In the genomic region with DNA sequence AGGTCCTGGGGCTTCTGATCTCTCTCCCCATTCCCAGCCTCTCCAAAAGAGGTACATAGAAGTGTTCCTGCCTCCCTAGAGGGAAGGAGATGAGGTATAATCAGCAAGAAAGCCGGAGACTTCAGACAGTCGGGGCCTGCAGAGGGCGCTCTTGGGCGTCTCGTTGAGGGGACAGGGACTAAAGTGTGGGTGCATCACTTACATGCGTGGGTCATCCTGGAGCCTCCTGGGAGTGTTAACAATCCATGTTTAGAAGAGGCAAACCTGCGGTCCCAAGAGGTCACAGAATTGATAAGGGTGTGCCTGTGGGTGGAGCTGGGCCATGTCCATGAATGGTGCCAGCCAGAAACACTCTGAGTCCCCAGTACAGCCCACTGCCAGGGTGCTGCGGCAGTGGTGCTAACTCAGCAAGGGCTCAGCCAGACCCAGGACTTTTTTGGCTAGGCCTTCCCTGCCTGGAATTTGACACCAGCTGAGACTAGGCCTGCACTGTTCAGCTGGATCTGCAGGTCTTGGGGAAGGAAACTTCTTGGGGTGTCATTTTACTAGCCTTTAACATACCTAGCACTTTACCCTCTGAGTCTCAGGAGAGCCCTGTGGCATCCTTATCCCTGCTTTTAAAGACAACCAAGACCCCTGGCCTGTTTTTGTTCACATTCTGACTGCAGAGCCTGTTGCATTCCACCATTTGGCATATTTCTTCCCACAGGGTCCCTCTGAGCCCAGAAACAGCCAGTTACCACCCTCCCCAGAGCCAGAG, we compare ENCODE assay signal across 8 cellular contexts. TPM values are rescaled to one million over a fixed set of nuclear protein-coding genes. Genes with fewer than 3 reads are reported as not detected.
DNase-seq lines count a peak whose midpoint lies in the region; ATAC-seq and TF ChIP-seq lines count a peak whose summit lies in the region.

No MANE protein-coding gene starts in this region.

- no peak overlapping the region for H3K4me3 Mint-ChIP-seq in activated CD4-positive, alpha-beta T cell treated with anti-CD3 and anti-CD28 coated beads, Interleukin-2, amount 10 ng/mL, durations not matched to agents 7 days and 5 days

- CTCF ChIA-PET in activated CD4-positive, alpha-beta T cell treated with anti-CD3 and anti-CD28 coated beads, Interleukin-2, amount 10 ng/mL, durations not matched to agents 7 days and 5 days (lab: Charles Lee) = interaction anchor here (1.3 to 14.3 kb wide), 2 partner anchors 11 to 23 kb away, joined by 4 to 213 read pairs; partner anchors contain the start of gene SDF2L1

- TF ChIP-seq CTCF in HL-60 (IDR thresholded peaks at IDR 0.05; ENCODE audit: insufficient read depth, low read length) (peak; percentile 1), psoas muscle (IDR thresholded peaks at IDR 0.05) (no peak)

- peaks cover 34% of the 10 kb centered on the region for H3K36me3 Mint-ChIP-seq in activated CD4-positive, alpha-beta T cell treated with anti-CD3 and anti-CD28 coated beads, Interleukin-2, amount 10 ng/mL, durations not matched to agents 7 days and 5 days (ENCODE audit: low read depth)

- no peaks in the 10 kb centered on the region for H3K9me3 ChIP-seq in psoas muscle

- no peaks in the 10 kb centered on the region for H3K9me3 Mint-ChIP-seq in activated CD4-positive, alpha-beta T cell treated with anti-CD3 and anti-CD28 coated beads, Interleukin-2, amount 10 ng/mL, durations not matched to agents 7 days and 5 days

- H3K36me3 ChIP-seq in psoas muscle (ENCODE audit: insufficient read depth in 1 of 2, low read depth in 1 of 2) = peaks cover 0 to 17% of the 10 kb centered on the region in 2 donors

- H3K4me1 Mint-ChIP-seq in activated CD4-positive, alpha-beta T cell treated with anti-CD3 and anti-CD28 coated beads, Interleukin-2, amount 10 ng/mL, durations not matched to agents 7 days and 5 days = peaks cover 24% of the 10 kb centered on the region

- WGBS in psoas muscle, 3 donors = 26 to 41% (median 38%) methylated on average over 8 of the region's 8 CpGs

- H3K27ac ChIP-seq in HL-60 (replicated peaks) = peak overlapping the region; percentile 54
- peak overlapping the region; percentile 10 for H3K27ac ChIP-seq in epithelial cell of prostate
- no peak overlapping the region for H3K27ac ChIP-seq in psoas muscle

- H3K27ac Mint-ChIP-seq in activated CD4-positive, alpha-beta T cell treated with anti-CD3 and anti-CD28 coated beads, Interleukin-2, amount 10 ng/mL, durations not matched to agents 7 days and 5 days = peak overlapping the region; percentile 21

- POLR2A ChIA-PET in activated CD4-positive, alpha-beta T cell treated with anti-CD3 and anti-CD28 coated beads, Interleukin-2, amount 10 ng/mL, durations not matched to agents 7 days and 5 days (lab: Charles Lee) = no interaction called here

- H3K4me3 ChIP-seq in HL-60 (replicated peaks; ENCODE audit: insufficient read depth, low read length) (no peak overlapping the region), psoas muscle (no peak overlapping the region)

- peak; percentile 27 to 33 for DNase-seq in AML-193 (lab: John Stamatoyannopoulos, UW)
- peak in 1 of 2 experiments; percentile 38 for DNase-seq in HL-60 (ENCODE audit: low read depth in 1 of 2, low spot score in 1 of 2)
- DNase-seq in activated CD4-positive, alpha-beta T cell treated with anti-CD3 and anti-CD28 coated beads, Interleukin-2, amount 10 ng/mL, durations not matched to agents 7 days and 5 days = peak; percentile 31
- DNase-seq in epithelial cell of prostate (ENCODE audit: low read depth, low spot score) = no peak
- peak; percentile 30 to 67 for DNase-seq in psoas muscle
- no peak for DNase-seq in KG1 (lab: John Stamatoyannopoulos, UW)

- H3K27me3 ChIP-seq in HL-60 (ENCODE audit: insufficient read depth, poor library complexity, severe bottlenecking) (no peaks in the 10 kb centered on the region), psoas muscle (ENCODE audit: insufficient read depth in 3 of 3, low read length in 2 of 3) (no peaks in the 10 kb centered on the region)

- intact Hi-C loops in psoas muscle (cut with DNase I) = loop anchor here in 1 of 2 donors (2.0 kb wide), 1 partner anchor 55 kb away; no protein-coding TSS in a partner anchor

- ATAC-seq in psoas muscle (peak; percentile 60 to 79 (median 73)), HG02884 (IDR thresholded peaks at IDR 0.05; ENCODE audit: unreplicated experiment) (no peak), GM19328 (IDR thresholded peaks at IDR 0.05; ENCODE audit: unreplicated experiment) (no peak)

- H3K27me3 Mint-ChIP-seq in activated CD4-positive, alpha-beta T cell treated with anti-CD3 and anti-CD28 coated beads, Interleukin-2, amount 10 ng/mL, durations not matched to agents 7 days and 5 days = no peaks in the 10 kb centered on the region

- H3K4me1 ChIP-seq in psoas muscle = peaks cover 33% of the 10 kb centered on the region

RNA-seq across cellular contexts. Expression of gene YDJC, which starts 5.5 kb away (rescaled TPM):
- total RNA-seq in activated CD4-positive, alpha-beta T cell treated with anti-CD3 and anti-CD28 coated beads, Interleukin-2, amount 10 ng/mL, durations not matched to agents 7 days and 5 days = 10 to 100 TPM; 30.3 to 39.9 TPM
- total RNA-seq in psoas muscle = 1 to 10 TPM; 2.4 to 5.4 (median 3.3) TPM
- 1 to 10 TPM; 3.6 to 5.8 (median 4.0) TPM for polyA plus RNA-seq in psoas muscle

RNA-seq across cellular contexts. Expression of gene CCDC116, which starts 8.3 kb away (rescaled TPM):
- total RNA-seq in activated CD4-positive, alpha-beta T cell treated with anti-CD3 and anti-CD28 coated beads, Interleukin-2, amount 10 ng/mL, durations not matched to agents 7 days and 5 days = under 1 TPM; 0.42 to 0.97 TPM
- total RNA-seq in psoas muscle = under 1 TPM; 0.13 to 0.24 (median 0.20) TPM
- polyA plus RNA-seq in psoas muscle = under 1 TPM; 0.07 to 0.32 (median 0.14) TPM

RNA-seq across cellular contexts. Expression of gene SDF2L1, which starts 17.8 kb away (rescaled TPM):
- 10 to 100 TPM; 39.7 to 59.4 TPM for total RNA-seq in activated CD4-positive, alpha-beta T cell treated with anti-CD3 and anti-CD28 coated beads, Interleukin-2, amount 10 ng/mL, durations not matched to agents 7 days and 5 days
- total RNA-seq in psoas muscle = 10 to 100 TPM in 3 of 4 donors, 1 to 10 TPM in 1; 6.9 to 13.0 (median 11.6) TPM
- polyA plus RNA-seq in psoas muscle = 10 to 100 TPM; 16.8 to 53.5 (median 26.0) TPM

RNA-seq across cellular contexts. Expression of gene PPIL2, which starts 41.5 kb away (rescaled TPM):
- total RNA-seq in activated CD4-positive, alpha-beta T cell treated with anti-CD3 and anti-CD28 coated beads, Interleukin-2, amount 10 ng/mL, durations not matched to agents 7 days and 5 days = 10 to 100 TPM; 75.9 to 82.7 TPM
- 10 to 100 TPM; 19.3 to 31.6 (median 21.6) TPM for total RNA-seq in psoas muscle
- polyA plus RNA-seq in psoas muscle = 10 to 100 TPM; 15.6 to 24.7 (median 17.4) TPM

RNA-seq across cellular contexts. Expression of gene UBE2L3, which starts 56.8 kb away (rescaled TPM):
- 10 to 100 TPM; 64.6 to 79.1 TPM for total RNA-seq in activated CD4-positive, alpha-beta T cell treated with anti-CD3 and anti-CD28 coated beads, Interleukin-2, amount 10 ng/mL, durations not matched to agents 7 days and 5 days
- total RNA-seq in psoas muscle = 10 to 100 TPM; 44.9 to 57.3 (median 53.1) TPM
- polyA plus RNA-seq in psoas muscle = 100 to 1,000 TPM in 1 of 3 donors, 10 to 100 TPM in 2; 51.4 to 144 (median 89.9) TPM

Comparison
In these comparisons a context has a peak if more than half of its experiments do, and no peak if none do; other contexts are left out.
1. DNase-seq: peak in AML-193 (2 of 2), activated CD4-positive, alpha-beta T cell treated with anti-CD3 and anti-CD28 coated beads, Interleukin-2, amount 10 ng/mL, durations not matched to agents 7 days and 5 days (single experiment) and psoas muscle (2 of 2); none in epithelial cell of prostate (single experiment) and KG1 (single experiment).
2. ATAC-seq: peak in psoas muscle (4 of 4); none in HG02884 (single experiment) and GM19328 (single experiment).
3. RNA of gene YDJC, which starts 5.5 kb away (total RNA-seq): 30.3 to 39.9 TPM in activated CD4-positive, alpha-beta T cell treated with anti-CD3 and anti-CD28 coated beads, Interleukin-2, amount 10 ng/mL, durations not matched to agents 7 days and 5 days; 2.4 to 5.4 TPM in psoas muscle; every median in the first group is over 4 times any median in the second.